Comparison of ENCODE assay signal across 12 cellular contexts in genomic region chr1:222310830-222311229, GRCh38.
DNase-seq lines count a peak whose midpoint lies in the region; ATAC-seq and TF ChIP-seq lines count a peak whose summit lies in the region.
"Had no signal": no experiment of that assay in that cellular context is flagged by ENCODE, and none has a peak within 500 bp of the region (broad histone marks: within the 10 kb centered on the region; RNA-seq: fewer than 3 reads in every experiment).

No MANE protein-coding gene starts in this region.

- H3K27me3 ChIP-seq in CD4-positive, CD25-positive, alpha-beta regulatory T cell (ENCODE audit: control insufficient read depth, insufficient read depth, low read length) = no peaks in the 10 kb centered on the region
- no peaks in the 10 kb centered on the region for H3K27me3 ChIP-seq in right lobe of liver
- H3K27me3 ChIP-seq: esophagus squamous epithelium had no signal

- WGBS in right lobe of liver (ENCODE audit: insufficient coverage, low coverage, low lambda C conversion rate, missing lambda C conversion rate) = no CpG with 5 or more reads among the region's 5 CpGs

- H3K9me3 ChIP-seq in CD4-positive, CD25-positive, alpha-beta regulatory T cell (ENCODE audit: control insufficient read depth in 2 of 2, low read length in 2 of 2) = no peaks in the 10 kb centered on the region
- no peaks in the 10 kb centered on the region for H3K9me3 ChIP-seq in right lobe of liver
- H3K9me3 ChIP-seq: esophagus squamous epithelium had no signal

- no peak overlapping the region for H3K4me3 ChIP-seq in CD4-positive, CD25-positive, alpha-beta regulatory T cell (ENCODE audit: low read depth, low read length)
- H3K4me3 ChIP-seq in right lobe of liver = no peak overlapping the region
- H3K4me3 ChIP-seq: esophagus squamous epithelium had no signal

- peak in 1 of 2 donors; percentile 40 for ATAC-seq in CD4-positive, CD25-positive, alpha-beta regulatory T cell (ENCODE audit: low read depth in 2 of 2)
- peak; percentile 74 for ATAC-seq in GM21423 (IDR thresholded peaks at IDR 0.05; ENCODE audit: unreplicated experiment)
- peak; percentile 60 for ATAC-seq in activated T-helper 17 cell treated with anti-CD3 and anti-CD28 coated beads, Interleukin-2, amount 50 U/mL, for 72 hours (replicated peaks)
- ATAC-seq in right lobe of liver = peak; percentile 66 to 92 (median 88)
- no peak for ATAC-seq in HG02798 (IDR thresholded peaks at IDR 0.05; ENCODE audit: poor library complexity, unreplicated experiment)

- no peak for TF ChIP-seq POLR2A in right lobe of liver (IDR thresholded peaks at IDR 0.05)

- no peaks in the 10 kb centered on the region for H3K36me3 Mint-ChIP-seq in CD4-positive, CD25-positive, alpha-beta regulatory T cell
- H3K36me3 Mint-ChIP-seq in activated T-helper 17 cell treated with anti-CD3 and anti-CD28 coated beads, Interleukin-2, amount 50 U/mL, for 72 hours (ENCODE audit: low read depth) = no peaks in the 10 kb centered on the region
- H3K36me3 Mint-ChIP-seq in CD14-positive monocyte = no peaks in the 10 kb centered on the region

- intact Hi-C loops in right lobe of liver (cut with DNase I) (no loop called here), posterior vena cava (cut with DNase I) (no loop called here), CD14-positive monocyte (cut with micrococcal nuclease) (no loop called here)

- DNase-seq in CD4-positive, CD25-positive, alpha-beta regulatory T cell = peak in 2 of 3 donors; percentile 6 to 38
- DNase-seq in right lobe of liver (peak; percentile 30 to 61 (median 48)), NCI-H1436 (lab: John Stamatoyannopoulos, UW) (no peak), posterior vena cava (ENCODE audit: low spot score) (no peak), CD14-positive monocyte (ENCODE audit: low spot score) (no peak)
- DNase-seq: esophagus squamous epithelium, kidney glomerular epithelial cell, NCI-H2171, SIG-M5 had no signal

- TF ChIP-seq CTCF in right lobe of liver (IDR thresholded peaks at IDR 0.05) (no peak), CD14-positive monocyte (IDR thresholded peaks at IDR 0.05) (no peak)

- no peak overlapping the region for H3K4me3 Mint-ChIP-seq in CD4-positive, CD25-positive, alpha-beta regulatory T cell
- H3K4me3 Mint-ChIP-seq in activated T-helper 17 cell treated with anti-CD3 and anti-CD28 coated beads, Interleukin-2, amount 50 U/mL, for 72 hours = no peak overlapping the region
- no peak overlapping the region for H3K4me3 Mint-ChIP-seq in CD14-positive monocyte

- no peaks in the 10 kb centered on the region for H3K36me3 ChIP-seq in CD4-positive, CD25-positive, alpha-beta regulatory T cell (ENCODE audit: control insufficient read depth, insufficient read depth, low read length)
- no peaks in the 10 kb centered on the region for H3K36me3 ChIP-seq in right lobe of liver
- H3K36me3 ChIP-seq: esophagus squamous epithelium had no signal

- no peak overlapping the region for H3K27ac Mint-ChIP-seq in CD4-positive, CD25-positive, alpha-beta regulatory T cell
- no peak overlapping the region for H3K27ac Mint-ChIP-seq in activated T-helper 17 cell treated with anti-CD3 and anti-CD28 coated beads, Interleukin-2, amount 50 U/mL, for 72 hours
- no peak overlapping the region for H3K27ac Mint-ChIP-seq in CD14-positive monocyte

- H3K4me1 ChIP-seq in CD4-positive, CD25-positive, alpha-beta regulatory T cell (ENCODE audit: control insufficient read depth, insufficient read depth, low read length, poor library complexity, severe bottlenecking) = no peaks in the 10 kb centered on the region
- H3K4me1 ChIP-seq in right lobe of liver = no peaks in the 10 kb centered on the region
- H3K4me1 ChIP-seq: esophagus squamous epithelium had no signal

- no peak overlapping the region for H3K27ac ChIP-seq in CD4-positive, CD25-positive, alpha-beta regulatory T cell (ENCODE audit: insufficient read depth, low read length, poor library complexity, severe bottlenecking)
- no peak overlapping the region for H3K27ac ChIP-seq in right lobe of liver
- H3K27ac ChIP-seq: esophagus squamous epithelium had no signal

- no peaks in the 10 kb centered on the region for H3K27me3 Mint-ChIP-seq in CD4-positive, CD25-positive, alpha-beta regulatory T cell
- no peaks in the 10 kb centered on the region for H3K27me3 Mint-ChIP-seq in activated T-helper 17 cell treated with anti-CD3 and anti-CD28 coated beads, Interleukin-2, amount 50 U/mL, for 72 hours
- H3K27me3 Mint-ChIP-seq in CD14-positive monocyte (ENCODE audit: low read depth in 3 of 3) = no peaks in the 10 kb centered on the region

- H3K4me1 Mint-ChIP-seq in CD4-positive, CD25-positive, alpha-beta regulatory T cell = peaks cover 4 to 27% (median 14%) of the 10 kb centered on the region in 4 donors
- peaks cover 10% of the 10 kb centered on the region for H3K4me1 Mint-ChIP-seq in activated T-helper 17 cell treated with anti-CD3 and anti-CD28 coated beads, Interleukin-2, amount 50 U/mL, for 72 hours
- H3K4me1 Mint-ChIP-seq in CD14-positive monocyte = no peaks in the 10 kb centered on the region

- peaks cover 0 to 1% (median 0%) of the 10 kb centered on the region in 7 donors for H3K9me3 Mint-ChIP-seq in CD4-positive, CD25-positive, alpha-beta regulatory T cell
- no peaks in the 10 kb centered on the region for H3K9me3 Mint-ChIP-seq in activated T-helper 17 cell treated with anti-CD3 and anti-CD28 coated beads, Interleukin-2, amount 50 U/mL, for 72 hours
- peaks cover 0 to 5% (median 3%) of the 10 kb centered on the region in 7 donors for H3K9me3 Mint-ChIP-seq in CD14-positive monocyte

Comparison
In these comparisons a context has a peak if more than half of its experiments do, and no peak if none do; other contexts are left out.
1. DNase-seq: peak in CD4-positive, CD25-positive, alpha-beta regulatory T cell (2 of 3) and right lobe of liver (3 of 3); none in NCI-H1436 (single experiment), posterior vena cava (single experiment) and CD14-positive monocyte (single experiment).